Comparison of ENCODE assay signal across 8 cellular contexts in the genomic region with DNA sequence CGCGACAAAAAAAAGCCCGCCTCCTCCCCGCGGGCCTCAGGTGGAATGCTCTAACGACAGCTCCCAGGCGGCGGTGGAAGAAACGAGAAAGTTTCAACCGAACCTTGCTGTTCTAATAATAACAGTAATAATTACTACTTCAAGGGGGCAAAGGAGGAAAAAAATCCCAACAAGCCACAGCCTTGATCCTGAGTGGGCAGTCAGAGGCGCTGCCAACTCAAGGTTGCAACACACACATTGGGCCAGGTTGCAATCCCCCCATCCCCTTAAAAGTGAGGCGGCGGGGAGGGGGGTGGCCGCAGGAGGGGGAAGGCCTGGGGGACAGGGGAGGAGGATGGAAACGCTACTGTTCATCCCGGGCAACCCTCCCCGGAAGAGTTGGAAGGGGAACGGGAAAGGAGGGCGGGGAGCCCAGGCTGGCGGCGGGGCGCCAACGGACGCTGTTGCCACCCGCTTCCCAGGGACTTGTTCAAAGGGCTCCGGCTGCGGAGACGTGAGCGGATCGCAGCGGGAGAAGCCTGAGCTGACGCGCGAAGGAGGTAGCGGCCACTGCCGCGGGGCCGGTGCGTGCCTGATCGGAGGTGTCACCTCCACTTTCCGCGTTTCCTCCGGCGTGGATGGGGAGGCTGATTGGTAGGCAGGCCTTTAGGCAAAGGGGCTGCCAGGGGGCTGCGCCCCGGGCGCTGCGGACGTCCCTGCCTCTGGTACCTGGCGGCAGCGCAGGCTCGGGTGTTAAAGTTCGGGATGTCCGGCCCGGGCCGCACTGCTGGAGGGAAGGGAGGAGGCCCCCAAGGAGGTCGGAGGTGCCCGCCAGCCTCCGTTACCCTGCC. TPM values are rescaled to one million over a fixed set of nuclear protein-coding genes. Genes with fewer than 3 reads are reported as not detected.
DNase-seq lines count a peak whose midpoint lies in the region; ATAC-seq and TF ChIP-seq lines count a peak whose summit lies in the region.

No MANE protein-coding gene starts in this region.

- peak overlapping the region; percentile 94 for H2AFZ ChIP-seq in neural progenitor cell (replicated peaks)

- ATAC-seq in HG02840 (IDR thresholded peaks at IDR 0.05; ENCODE audit: low FRiP score, unreplicated experiment) (peak; percentile 1), gastroesophageal sphincter (no peak), HG03025 (IDR thresholded peaks at IDR 0.05; ENCODE audit: low FRiP score, unreplicated experiment) (no peak)

- H3F3A ChIP-seq in neural progenitor cell (ENCODE audit: low read depth) = no peaks in the 10 kb centered on the region

- H3K4me3 ChIP-seq in Peyer's patch = peak overlapping the region; percentile 71 to 92 (median 82)
- peak overlapping the region; percentile 58 to 96 for H3K4me3 ChIP-seq in gastroesophageal sphincter
- peak overlapping the region; percentile 71 for H3K4me3 ChIP-seq in neural progenitor cell

- H3K9me3 ChIP-seq in Peyer's patch (no peaks in the 10 kb centered on the region), gastroesophageal sphincter (no peaks in the 10 kb centered on the region), neural progenitor cell (ENCODE audit: low read depth) (no peaks in the 10 kb centered on the region)

- no peak overlapping the region for H3K27ac Mint-ChIP-seq in neural progenitor cell

- 0 to 1% methylated on average over 4 to 21 of the region's 59 CpGs for WGBS in gastroesophageal sphincter (ENCODE audit: low coverage in 1 of 2), 2 donors

- H3K79me2 ChIP-seq in neural progenitor cell (ENCODE audit: low read depth) = no peaks in the 10 kb centered on the region

- H3K4me1 ChIP-seq in Peyer's patch (peaks cover 0 to 26% (median 4%) of the 10 kb centered on the region in 4 donors), gastroesophageal sphincter (peaks cover 2 to 42% (median 17%) of the 10 kb centered on the region in 3 donors), neural progenitor cell (peaks cover 17% of the 10 kb centered on the region)

- TF ChIP-seq EP300 in gastroesophageal sphincter (IDR thresholded peaks at IDR 0.05) = no peak

- peak overlapping the region; percentile 96 for H3K4me3 Mint-ChIP-seq in neural progenitor cell

- H3K9me3 Mint-ChIP-seq in neural progenitor cell = no peaks in the 10 kb centered on the region

- peaks cover 16% of the 10 kb centered on the region for H4K20me1 ChIP-seq in neural progenitor cell (ENCODE audit: low read depth)

- TF ChIP-seq POLR2A in Peyer's patch (IDR thresholded peaks at IDR 0.05) = no peak
- no peak for TF ChIP-seq POLR2A in gastroesophageal sphincter (IDR thresholded peaks at IDR 0.05)

- DNase-seq in Daoy (ENCODE audit: low read depth) (peak; percentile 69), Peyer's patch (peak; percentile 47 to 79 (median 75)), neural progenitor cell (ENCODE audit: low spot score) (peak; percentile 70)
- peak; percentile 56 for DNase-seq in activated naive CD4-positive, alpha-beta T cell treated with Interleukin-2 at 50 U/mL for 16 hours

- H3K36me3 ChIP-seq in Peyer's patch = no peaks in the 10 kb centered on the region
- H3K36me3 ChIP-seq in gastroesophageal sphincter = no peaks in the 10 kb centered on the region
- no peaks in the 10 kb centered on the region for H3K36me3 ChIP-seq in neural progenitor cell

- peaks cover 44% of the 10 kb centered on the region for H3K27me3 Mint-ChIP-seq in neural progenitor cell (ENCODE audit: insufficient read depth, low read depth)

- H3K27me3 ChIP-seq in Peyer's patch (no peaks in the 10 kb centered on the region), gastroesophageal sphincter (no peaks in the 10 kb centered on the region), neural progenitor cell (peaks cover 100% of the 10 kb centered on the region)

- peak overlapping the region; percentile 92 for H3K4me2 ChIP-seq in neural progenitor cell

- H3K27ac ChIP-seq in Peyer's patch = peak overlapping the region; percentile 95 to 98 (median 96)
- H3K27ac ChIP-seq in gastroesophageal sphincter = peak overlapping the region; percentile 92 to 100 (median 98)
- no peak overlapping the region for H3K27ac ChIP-seq in neural progenitor cell
- peak overlapping the region; percentile 91 for H3K27ac ChIP-seq in temporal lobe (ENCODE audit: low read depth, low read length)

- H3K9ac ChIP-seq in neural progenitor cell = no peak overlapping the region

- H3K36me3 Mint-ChIP-seq in neural progenitor cell = no peaks in the 10 kb centered on the region

- TF ChIP-seq CTCF in Peyer's patch (IDR thresholded peaks at IDR 0.05) (no peak), gastroesophageal sphincter (IDR thresholded peaks at IDR 0.05) (no peak), neural progenitor cell (IDR thresholded peaks at IDR 0.05) (no peak)

- H3K4me1 Mint-ChIP-seq in neural progenitor cell = peaks cover 14% of the 10 kb centered on the region

RNA-seq across cellular contexts. Expression of gene SMARCA2, which starts 0.6 kb away (rescaled TPM):
- 56.6 and 90.3 TPM in 2 replicates for total RNA-seq in Daoy (2014; rRNA removed; shearing (Covaris generic))
- total RNA-seq in Peyer's patch (100 to 1,000 TPM in 3 of 4 donors, 10 to 100 TPM in 1; 93.7 to 297 (median 113) TPM), gastroesophageal sphincter (100 to 1,000 TPM in 2 of 4 donors, 10 to 100 TPM in 2; 90.5 to 133 (median 98.5) TPM), neural progenitor cell (ENCODE audit: low replicate concordance) (2.3 and 4.2 TPM in 2 replicates), temporal lobe (194 TPM)

Comparison
In these comparisons a context has a peak if more than half of its experiments do, and no peak if none do; other contexts are left out.
1. RNA of gene SMARCA2, which starts 0.6 kb away (total RNA-seq): 194 TPM in temporal lobe (single experiment), 93.7 to 297 TPM in Peyer's patch, 90.5 to 133 TPM in gastroesophageal sphincter and 56.6 to 90.3 TPM in Daoy; 2.3 to 4.2 TPM in neural progenitor cell; every median in the first group is over 10 times any median in the second.
2. Peak in every context shown above with its lines, with median percentiles within 50 percentile points of each other: DNase-seq and H3K4me3 ChIP-seq.